ENCODE assay signal across 9 cellular contexts in genomic region chr5:35284364-35284763, GRCh38. TPM values are rescaled to one million over a fixed set of nuclear protein-coding genes. Genes with fewer than 3 reads are reported as not detected.
"Had no signal": no experiment of that assay in that cellular context is flagged by ENCODE, and none has a peak within 500 bp of the region (broad histone marks: within the 10 kb centered on the region; RNA-seq: fewer than 3 reads in every experiment).

No MANE protein-coding gene starts in this region.

- ATAC-seq: GM23338, HCT116, HepG2 had no signal

- FAIRE-seq: HepG2 had no signal

- H2AFZ ChIP-seq: GM23338 had no signal

- H3K4me1 ChIP-seq: HAP-1 had no signal

- DNase-seq: H7, KBM-7 had no signal

- H3K9me3 ChIP-seq: HAP-1 had no signal

- H3K4me3 ChIP-seq: GM23338, HAP-1 had no signal

- H3K27ac ChIP-seq: HL-60, KMS-11 had no signal

- H3K36me3 ChIP-seq: HAP-1 had no signal

- H3K4me2 ChIP-seq: GM23338, KMS-11 had no signal

- H3K9ac ChIP-seq: KMS-11 had no signal

RNA-seq across cellular contexts. Expression of gene PRLR, which starts 54.1 kb away (rescaled TPM):
- polyA plus RNA-seq: IgD-negative memory B cell had no signal
